8 cellular contexts compared by ENCODE assay signal in the genomic region with DNA sequence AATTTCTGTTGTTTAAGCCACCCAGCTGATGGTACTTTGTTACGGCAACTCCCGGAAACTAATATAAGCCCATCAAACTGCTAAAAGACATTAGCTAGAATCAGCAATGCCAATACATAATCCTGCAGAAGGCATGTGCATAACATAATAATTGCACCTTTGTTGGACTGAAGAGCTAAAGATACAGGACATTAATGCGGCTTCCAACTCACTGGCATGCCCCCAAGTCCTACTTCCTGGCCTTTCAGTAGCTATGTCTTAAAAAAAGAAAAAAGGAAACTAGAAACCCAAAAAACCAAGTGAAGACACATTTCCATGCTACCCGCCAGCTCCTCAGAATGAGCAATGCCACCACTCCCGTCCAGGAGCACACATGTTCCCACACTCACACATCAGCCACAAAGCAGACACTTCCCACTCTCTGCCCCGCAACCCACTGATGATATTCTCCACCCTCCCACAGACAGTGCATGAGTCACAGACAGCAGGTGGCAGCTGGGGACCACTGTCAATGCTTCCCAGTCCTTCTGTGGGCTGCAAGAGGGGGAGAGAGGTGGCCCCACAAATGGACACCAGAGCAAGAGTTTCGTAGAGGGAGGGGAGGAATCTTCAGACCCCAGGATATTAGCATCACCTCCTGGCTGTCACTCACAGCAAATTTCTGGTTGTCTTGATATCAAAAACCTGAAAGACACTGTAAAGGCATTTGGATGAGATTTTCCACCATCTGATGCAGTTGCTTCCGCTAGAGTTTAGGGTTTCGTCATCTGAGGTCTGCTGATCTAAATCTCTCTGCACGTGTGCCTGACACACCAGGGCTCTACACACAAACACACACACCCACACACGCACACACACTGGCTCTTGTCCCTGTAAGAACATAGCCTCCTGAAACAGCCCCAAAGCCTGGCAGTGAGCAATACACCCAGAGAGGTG. TPM values are rescaled to one million over a fixed set of nuclear protein-coding genes. Genes with fewer than 3 reads are reported as not detected.
DNase-seq lines count a peak whose midpoint lies in the region; ATAC-seq and TF ChIP-seq lines count a peak whose summit lies in the region.

No MANE protein-coding gene starts in this region.

- no peak overlapping the region for H3K9ac ChIP-seq in BLaER1

- no peak overlapping the region for H3K4me3 ChIP-seq in BLaER1
- H3K4me3 ChIP-seq in RWPE2 (ENCODE audit: severe bottlenecking) = no peak overlapping the region
- peak overlapping the region in 1 of 10 donors; percentile 7 for H3K4me3 ChIP-seq in heart right ventricle

- H3K4me1 ChIP-seq in BLaER1 = peaks cover 30% of the 10 kb centered on the region
- H3K4me1 ChIP-seq in RWPE2 (ENCODE audit: insufficient read depth, poor library complexity, severe bottlenecking) = peaks cover 37% of the 10 kb centered on the region
- peaks cover 21 to 92% (median 67%) of the 10 kb centered on the region in 9 donors for H3K4me1 ChIP-seq in heart right ventricle

- ATAC-seq in GM21786 (IDR thresholded peaks at IDR 0.05; ENCODE audit: unreplicated experiment) (peak; percentile 32), RWPE2 (ENCODE audit: low read depth) (no peak; the same call in 2 of the 3 replicates), heart right ventricle (peak; percentile 57 to 80 (median 74)), GM19023 (IDR thresholded peaks at IDR 0.05; ENCODE audit: unreplicated experiment) (no peak)

- peak overlapping the region; percentile 43 for H3K4me2 ChIP-seq in BLaER1

- H3K27ac ChIP-seq in BLaER1 (no peak overlapping the region), RWPE2 (ENCODE audit: poor library complexity, severe bottlenecking) (peak overlapping the region; percentile 83), heart right ventricle (peak overlapping the region; percentile 23 to 73 (median 48))

- H3K27me3 ChIP-seq in BLaER1 (no peaks in the 10 kb centered on the region), RWPE2 (ENCODE audit: insufficient read depth, poor library complexity, severe bottlenecking) (no peaks in the 10 kb centered on the region), heart right ventricle (no peaks in the 10 kb centered on the region)

- TF ChIP-seq CTCF in RWPE2 (IDR thresholded peaks at IDR 0.05; ENCODE audit: poor library complexity, severe bottlenecking) (no peak), heart right ventricle (IDR thresholded peaks at IDR 0.05) (peak in 6 of 9 donors; percentile 15 to 56 (median 40))

- 45 to 63% methylated on average over 11 of the region's 11 CpGs for WGBS in heart right ventricle, 2 donors

- DNase-seq in RWPE2 (ENCODE audit: low spot score) (no peak), heart right ventricle (peak in 1 of 2 donors; percentile 58), GM19240 (ENCODE audit: insufficient read length, low spot score) (no peak)
- DNase-seq in activated naive CD4-positive, alpha-beta T cell treated with anti-CD3 and anti-CD28 coated beads, Interleukin-2, amount 50 U/mL, for 16 hours = peak; percentile 83
- DNase-seq in stimulated activated CD4-positive, alpha-beta T cell treated with anti-CD3 and anti-CD28 coated beads, Interleukin-15, amount 100 ng/mL, for 1 hour (ENCODE audit: low read depth in 1 of 2, low spot score in 1 of 2) = peak; percentile 35 to 51

- intact Hi-C loops in heart right ventricle (cut with DNase I) = loop anchor here in 1 of 10 donors (5.0 kb wide), 1 partner anchor 32 kb away; no protein-coding TSS in a partner anchor

- peaks cover 24% of the 10 kb centered on the region for H3K36me3 ChIP-seq in BLaER1
- peaks cover 11% of the 10 kb centered on the region; the same call in 1 of the 2 replicates for H3K36me3 ChIP-seq in RWPE2 (ENCODE audit: low read depth)
- peaks cover 0 to 21% (median 4%) of the 10 kb centered on the region in 9 donors for H3K36me3 ChIP-seq in heart right ventricle

- peaks cover 48% of the 10 kb centered on the region; the same call in 1 of the 2 replicates for H4K20me1 ChIP-seq in BLaER1

- peaks cover 1% of the 10 kb centered on the region; the same call in 1 of the 2 replicates for H3K9me3 ChIP-seq in BLaER1
- H3K9me3 ChIP-seq in RWPE2 (ENCODE audit: severe bottlenecking) = no peaks in the 10 kb centered on the region
- no peaks in the 10 kb centered on the region for H3K9me3 ChIP-seq in heart right ventricle

RNA-seq across cellular contexts. Expression of a gene that starts 32.8 kb away (rescaled TPM):
- 10 to 100 TPM; 26.5 to 96.5 (median 41.0) TPM for total RNA-seq in heart right ventricle
- 10 to 100 TPM; 13.8 to 18.2 TPM for polyA plus RNA-seq in heart right ventricle

Comparison
In these comparisons a context has a peak if more than half of its experiments do, and no peak if none do; other contexts are left out.
1. ATAC-seq: peak in GM21786 (single experiment) and heart right ventricle (8 of 8); none in RWPE2 (single experiment) and GM19023 (single experiment).
2. DNase-seq: peak in activated naive CD4-positive, alpha-beta T cell treated with anti-CD3 and anti-CD28 coated beads, Interleukin-2, amount 50 U/mL, for 16 hours (single experiment) and stimulated activated CD4-positive, alpha-beta T cell treated with anti-CD3 and anti-CD28 coated beads, Interleukin-15, amount 100 ng/mL, for 1 hour (2 of 2); none in RWPE2 (single experiment) and GM19240 (single experiment).